In genomic region chr4:186717556-186717955, GRCh38 we compare ENCODE assay signal across 19 cellular contexts.
"Had no signal": no experiment of that assay in that cellular context is flagged by ENCODE, and none has a peak within 500 bp of the region (broad histone marks: within the 10 kb centered on the region; RNA-seq: fewer than 3 reads in every experiment).

No MANE protein-coding gene starts in this region.

- ATAC-seq: gastroesophageal sphincter, upper lobe of right lung had no signal

- H3K27me3 ChIP-seq: esophagus muscularis mucosa, gastroesophageal sphincter, SJCRH30, upper lobe of right lung had no signal

- H3K27ac ChIP-seq: esophagus muscularis mucosa, gastroesophageal sphincter, neutrophil, SJCRH30, thoracic aorta, upper lobe of right lung had no signal

- FAIRE-seq: TTC549 had no signal

- DNase-seq: activated CD4-positive, alpha-beta T cell treated with anti-CD3 and anti-CD28 coated beads, Interleukin-2, amount 50 U/mL, for 4 hours; activated CD8-positive, alpha-beta memory T cell treated with anti-CD3 and anti-CD28 coated beads for 24 hours; activated CD8-positive, alpha-beta memory T cell treated with anti-CD3 and anti-CD28 coated beads, Interleukin-2, amount 50 U/mL, for 4 hours; activated naive CD4-positive, alpha-beta T cell treated with Interleukin-2 at 50 U/mL for 16 hours; activated naive CD8-positive, alpha-beta T cell treated with anti-CD3 and anti-CD28 coated beads for 36 hours; activated T-cell treated with anti-CD3 and anti-CD28 coated beads, Interleukin-2, amount 50 U/mL, for 48 hours; effector CD8-positive, alpha-beta T cell; heart right ventricle; islet precursor cell; SJCRH30; stimulated activated CD4-positive, alpha-beta T cell treated with anti-CD3 and anti-CD28 coated beads, Interleukin-4, amount 100 ng/mL, for 24 hours; stimulated activated naive CD4-positive, alpha-beta T cell treated with Interleukin-2 at 50 U/mL for 16 hours; T-helper 1 cell; upper lobe of right lung had no signal

- H3K36me3 ChIP-seq: esophagus muscularis mucosa, gastroesophageal sphincter, heart right ventricle, neutrophil, thoracic aorta, upper lobe of right lung had no signal

- H3K9me3 ChIP-seq: neutrophil had no signal

- H3K4me3 ChIP-seq: esophagus muscularis mucosa, gastroesophageal sphincter, heart right ventricle, SJCRH30, thoracic aorta, upper lobe of right lung had no signal

- H3K4me1 ChIP-seq: SJCRH30, upper lobe of right lung had no signal
